1 cellular context compared by ENCODE assay signal in genomic region chr12:107115119-107115518, GRCh38.
TF ChIP-seq lines count a peak whose summit lies in the region.

No MANE protein-coding gene starts in this region.

TF ChIP-seq in GM23338, 12 proteins besides CTCF, POLR2A, EP300 and RAD21 (continued from another document):
- TF ChIP-seq ZNF462 (CRISPR knock-in tag; IDR thresholded peaks at IDR 0.05), result no peak
- no peak for TF ChIP-seq ZNF114 (CRISPR knock-in tag; IDR thresholded peaks at IDR 0.05)
- no peak for TF ChIP-seq REST (IDR thresholded peaks at IDR 0.05; ENCODE audit: unreplicated experiment)
- no peak for TF ChIP-seq CREB1 (CRISPR knock-in tag; IDR thresholded peaks at IDR 0.05; ENCODE audit: low read depth)
- no peak for TF ChIP-seq POLR2AphosphoS5 (IDR thresholded peaks at IDR 0.05; ENCODE audit: low read depth)
- TF ChIP-seq ZNF331 (CRISPR knock-in tag; IDR thresholded peaks at IDR 0.05; ENCODE audit: low read depth), result no peak
